In genomic region chr6:126300735-126301134, GRCh38 we compare ENCODE assay signal across 13 cellular contexts. TPM values are rescaled to one million over a fixed set of nuclear protein-coding genes. Genes with fewer than 3 reads are reported as not detected.
DNase-seq lines count a peak whose midpoint lies in the region; ATAC-seq and TF ChIP-seq lines count a peak whose summit lies in the region.
"Had no signal": no experiment of that assay in that cellular context is flagged by ENCODE, and none has a peak within 500 bp of the region (broad histone marks: within the 10 kb centered on the region; RNA-seq: fewer than 3 reads in every experiment).

No MANE protein-coding gene starts in this region.

- H3K27me3 Mint-ChIP-seq in CD8-positive, alpha-beta T cell (ENCODE audit: low read depth), result peaks cover 3% of the 10 kb centered on the region

- H3K9me3 Mint-ChIP-seq in CD8-positive, alpha-beta T cell, result no peaks in the 10 kb centered on the region
- H3K9me3 Mint-ChIP-seq: GM23338 had no signal

- H3K4me1 Mint-ChIP-seq in CD8-positive, alpha-beta T cell (ENCODE audit: low read depth), result peaks cover 6% of the 10 kb centered on the region
- H3K4me1 Mint-ChIP-seq: GM23338 had no signal

- no peaks in the 10 kb centered on the region for H3K27me3 ChIP-seq in CD8-positive, alpha-beta T cell (ENCODE audit: insufficient read depth, low read length)
- H3K27me3 ChIP-seq: neutrophil had no signal

- POLR2A ChIA-PET in CD8-positive, alpha-beta T cell (lab: Charles Lee), result no interaction called here

- no peaks in the 10 kb centered on the region for H3K4me1 ChIP-seq in CD8-positive, alpha-beta T cell (ENCODE audit: insufficient read depth, low read length)

- no peak overlapping the region for H3K4me3 ChIP-seq in CD8-positive, alpha-beta T cell (ENCODE audit: low read depth, low read length)
- H3K4me3 ChIP-seq: cardiac muscle cell, GM23338 had no signal

- H3K9me3 ChIP-seq in CD8-positive, alpha-beta T cell (ENCODE audit: low read length), result no peaks in the 10 kb centered on the region
- H3K9me3 ChIP-seq: neutrophil had no signal

- no peak for TF ChIP-seq CTCF in CD8-positive, alpha-beta T cell (IDR thresholded peaks at IDR 0.05)

- peak; percentile 32 for DNase-seq in fibroblast of gingiva (ENCODE audit: low read depth)
- no peak for DNase-seq in hepatic stellate cell (ENCODE audit: low spot score)
- no peak for DNase-seq in activated effector memory CD4-positive, alpha-beta T cell treated with anti-CD3 and anti-CD28 coated beads, Interleukin-2, amount 50 U/mL, for 16 hours
- DNase-seq in CD8-positive, alpha-beta T cell, result no peak
- DNase-seq: DMS 273 treated with DMSO at 0.1 percent for 48 hours; stimulated activated CD4-positive, alpha-beta T cell treated with anti-CD3 and anti-CD28 coated beads, Interleukin-1b, Interleukin-23, amount 100 ng/mL, for 48 hours; T-helper 9 cell had no signal

- no peaks in the 10 kb centered on the region for H3K36me3 ChIP-seq in CD8-positive, alpha-beta T cell (ENCODE audit: insufficient read depth, low read length)
- H3K36me3 ChIP-seq: cardiac muscle cell, neutrophil had no signal

- no peak overlapping the region for H3K27ac ChIP-seq in CD8-positive, alpha-beta T cell (ENCODE audit: low read depth, low read length)
- H3K27ac ChIP-seq: cardiac muscle cell, neutrophil had no signal

- ATAC-seq in GM18907 (IDR thresholded peaks at IDR 0.05; ENCODE audit: unreplicated experiment), result peak; percentile 86
- ATAC-seq in GM21723 (IDR thresholded peaks at IDR 0.05; ENCODE audit: unreplicated experiment), result peak; percentile 92
- peak; percentile 85 for ATAC-seq in HG03280 (IDR thresholded peaks at IDR 0.05; ENCODE audit: unreplicated experiment)
- ATAC-seq in CD8-positive, alpha-beta T cell, result no peak
- ATAC-seq: GM23338 had no signal

- no peak overlapping the region for H3K27ac Mint-ChIP-seq in CD8-positive, alpha-beta T cell
- H3K27ac Mint-ChIP-seq: GM23338 had no signal

- H3K36me3 Mint-ChIP-seq in CD8-positive, alpha-beta T cell, result no peaks in the 10 kb centered on the region

- H3K4me3 Mint-ChIP-seq in CD8-positive, alpha-beta T cell, result no peak overlapping the region
- H3K4me3 Mint-ChIP-seq: GM23338 had no signal

- CTCF ChIA-PET in CD8-positive, alpha-beta T cell (lab: Charles Lee), result no interaction called here

- intact Hi-C loops in CD8-positive, alpha-beta T cell (cut with DNase I, micrococcal nuclease), result no loop called here

RNA-seq across cellular contexts. Expression of gene CENPW, which starts 39.2 kb away (rescaled TPM):
- total RNA-seq in CD8-positive, alpha-beta T cell, result 1 to 10 TPM; 2.6 to 4.2 TPM
